Comparison of ENCODE assay signal across 35 cellular contexts in the genomic region with DNA sequence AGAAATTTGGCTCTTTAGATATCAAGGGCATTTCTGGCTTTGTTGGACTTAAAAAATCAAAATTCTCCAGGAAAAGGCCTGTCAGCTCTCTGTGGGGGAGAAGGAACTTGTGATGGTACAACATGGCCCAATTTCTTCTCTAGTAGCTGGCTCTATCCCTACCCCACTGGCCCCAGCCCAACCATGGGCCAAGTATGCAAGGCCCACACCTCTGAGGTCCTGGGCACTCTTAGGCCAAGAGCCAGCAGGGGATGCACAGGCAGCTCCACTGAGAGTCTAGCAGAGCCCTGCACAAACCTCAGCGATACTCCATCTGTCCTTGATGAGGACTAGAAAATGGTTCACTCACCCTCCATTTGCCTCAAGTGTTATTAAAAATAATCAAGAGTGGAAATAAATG.
"Had no signal": no experiment of that assay in that cellular context is flagged by ENCODE, and none has a peak within 500 bp of the region (broad histone marks: within the 10 kb centered on the region; RNA-seq: fewer than 3 reads in every experiment).

No MANE protein-coding gene starts in this region.

- H3K36me3 ChIP-seq: brain microvascular endothelial cell, MG63, Peyer's patch, SJSA1 had no signal

- H3K36me3 Mint-ChIP-seq: activated CD4-positive, alpha-beta memory T cell treated with anti-CD3 and anti-CD28 coated beads for 36 hours; activated naive CD8-positive, alpha-beta T cell treated with anti-CD3 and anti-CD28 coated beads for 36 hours had no signal

- H3K4me1 Mint-ChIP-seq: activated naive CD8-positive, alpha-beta T cell treated with anti-CD3 and anti-CD28 coated beads for 36 hours had no signal

- H3K4me1 ChIP-seq: Peyer's patch, SJSA1 had no signal

- H3K27ac Mint-ChIP-seq: activated CD4-positive, alpha-beta memory T cell treated with anti-CD3 and anti-CD28 coated beads for 36 hours; activated naive CD8-positive, alpha-beta T cell treated with anti-CD3 and anti-CD28 coated beads for 36 hours; T-helper 1 cell treated with Interleukin-12 subunit alpha and Interleukin-12 subunit beta and Interleukin-4 antibody, amounts not matched to agents 30 μg/mL and 1 μg/mL, for 36 hours; T-helper 2 cell treated with Interferon-gamma antibody and Interleukin-4, amounts not matched to agents 5 μg/mL and 100 μg/mL, for 36 hours; WTC11 had no signal

- H3K27ac ChIP-seq: brain microvascular endothelial cell, Peyer's patch, SJSA1 had no signal

- H3K9me3 ChIP-seq: MG63, Peyer's patch, SJSA1 had no signal

- H3K4me3 Mint-ChIP-seq: activated CD4-positive, alpha-beta memory T cell treated with anti-CD3 and anti-CD28 coated beads for 36 hours; activated naive CD8-positive, alpha-beta T cell treated with anti-CD3 and anti-CD28 coated beads for 36 hours; T-helper 1 cell treated with Interleukin-12 subunit alpha and Interleukin-12 subunit beta and Interleukin-4 antibody, amounts not matched to agents 30 μg/mL and 1 μg/mL, for 36 hours; T-helper 2 cell treated with Interferon-gamma antibody and Interleukin-4, amounts not matched to agents 5 μg/mL and 100 μg/mL, for 36 hours; WTC11 had no signal

- H3K9me3 Mint-ChIP-seq: T-helper 2 cell treated with Interferon-gamma antibody and Interleukin-4, amounts not matched to agents 5 μg/mL and 100 μg/mL, for 36 hours had no signal

- H3K27me3 ChIP-seq: brain microvascular endothelial cell, MG63, Peyer's patch, SJSA1 had no signal

- DNase-seq: activated CD4-positive, alpha-beta memory T cell treated with anti-CD3 and anti-CD28 coated beads for 36 hours; activated CD4-positive, alpha-beta T cell treated with anti-CD3 and anti-CD28 coated beads for 4 hours; activated CD4-positive, alpha-beta T cell treated with anti-CD3 and anti-CD28 coated beads, Interleukin-2, amount 50 U/mL, for 1 hour; activated CD8-positive, alpha-beta memory T cell treated with anti-CD3 and anti-CD28 coated beads, Interleukin-2, amount 50 U/mL, for 4 hours; activated effector memory CD4-positive, alpha-beta T cell treated with anti-CD3 and anti-CD28 coated beads, Interleukin-2, amount 50 U/mL, for 16 hours; activated naive CD4-positive, alpha-beta T cell; activated naive CD4-positive, alpha-beta T cell treated with anti-CD3 and anti-CD28 coated beads, Interleukin-2, amount 50 U/mL, for 16 hours; activated naive CD8-positive, alpha-beta T cell treated with anti-CD3 and anti-CD28 coated beads for 36 hours; activated T-cell treated with anti-CD3 and anti-CD28 coated beads for 4 hours; activated T-cell treated with anti-CD3 and anti-CD28 coated beads, Interleukin-2, amount 50 U/mL, for 48 hours; amniotic stem cell; aorta; brain microvascular endothelial cell; Kasumi-1; KG1; MG63; NCI-H1048; NCI-H1105 treated with DMSO at 0.1 percent for 48 hours; NCI-H1436; NCI-H1694; NCI-H1930; NCI-H2081 treated with DMSO at 0.1 percent for 48 hours; NCI-H226; NCI-H446 treated with DMSO at 0.1 percent for 48 hours; NCI-H524; NK-92 treated with Interleukin-12 subunit alpha and Interleukin-12 subunit beta, amount 100 ng/mL, for 24 hours; PC-3; Peyer's patch; RPMI8226; SHP77 treated with DMSO at 0.1 percent for 48 hours; SK-N-SH had no signal

- H3K4me3 ChIP-seq: MG63, Peyer's patch, SJSA1 had no signal
